In genomic region chr15:78174398-78174797, GRCh38 we compare ENCODE assay signal across 19 cellular contexts. TPM values are rescaled to one million over a fixed set of nuclear protein-coding genes. Genes with fewer than 3 reads are reported as not detected.
DNase-seq lines count a peak whose midpoint lies in the region; ATAC-seq and TF ChIP-seq lines count a peak whose summit lies in the region.
"Had no signal": no experiment of that assay in that cellular context is flagged by ENCODE, and none has a peak within 500 bp of the region (broad histone marks: within the 10 kb centered on the region; RNA-seq: fewer than 3 reads in every experiment).

No MANE protein-coding gene starts in this region.

- peaks cover 0 to 10% (median 7%) of the 10 kb centered on the region in 11 experiments; a peak in 9 of 22 replicates for H3K9me3 ChIP-seq in BLaER1 treated with 17β-estradiol and CSF1 and Interleukin-3, amounts not matched to agents 10 nM and 100 nM (replicated peaks in 1 of 11)
- no peaks in the 10 kb centered on the region for H3K9me3 ChIP-seq in mucosa of descending colon
- H3K9me3 ChIP-seq: HAP-1, SK-N-SH had no signal

- peak overlapping the region; percentile 74 to 90 (median 83) for H3K4me2 ChIP-seq in BLaER1 treated with 17β-estradiol and CSF1 and Interleukin-3, amounts not matched to agents 10 nM and 100 nM
- H3K4me2 ChIP-seq: SK-N-SH had no signal

- intact Hi-C loops in mucosa of descending colon (cut with DNase I, micrococcal nuclease) (loop anchor here in 1 of 2 donors (10.0 kb wide), 1 partner anchor 70 kb away; no protein-coding TSS in a partner anchor), MCF 10A (cut with micrococcal nuclease) (no loop called here)

- no peak overlapping the region for H3K4me3 ChIP-seq in BLaER1 treated with 17β-estradiol and CSF1 and Interleukin-3, amounts not matched to agents 10 nM and 100 nM
- H3K4me3 ChIP-seq in GM12865 (ENCODE audit: low read depth, low read length), result no peak overlapping the region
- H3K4me3 ChIP-seq in mucosa of descending colon, result no peak overlapping the region
- H3K4me3 ChIP-seq: HAP-1 had no signal

- H3K9ac ChIP-seq in BLaER1 treated with 17β-estradiol and CSF1 and Interleukin-3, amounts not matched to agents 10 nM and 100 nM, result peak overlapping the region in 4 of 11 experiments; percentile 7 to 33 (median 16); a peak in 3 of 22 replicates
- H3K9ac ChIP-seq: SK-N-SH had no signal

- H3K27ac Mint-ChIP-seq in T-helper 1 cell treated with Interleukin-12 subunit alpha and Interleukin-12 subunit beta and Interleukin-4 antibody, amounts not matched to agents 30 μg/mL and 1 μg/mL, for 36 hours, result no peak overlapping the region
- H3K27ac Mint-ChIP-seq in MCF 10A (ENCODE audit: low read depth, unreplicated experiment), result no peak overlapping the region

- peaks cover 37% of the 10 kb centered on the region for H3K4me1 Mint-ChIP-seq in T-helper 1 cell treated with Interleukin-12 subunit alpha and Interleukin-12 subunit beta and Interleukin-4 antibody, amounts not matched to agents 30 μg/mL and 1 μg/mL, for 36 hours (ENCODE audit: low read depth)
- H3K4me1 Mint-ChIP-seq in MCF 10A (ENCODE audit: insufficient read depth, unreplicated experiment), result no peaks in the 10 kb centered on the region
- H3K4me1 Mint-ChIP-seq: nephron progenitor cell had no signal

- CTCF ChIA-PET in MCF 10A (lab: Yijun Ruan, JAX), result interaction anchor here (0.7 to 1.7 kb wide), 4 partner anchors 9 to 67 kb away, joined by 3 to 4 read pairs (median 4); partner anchors contain the start of gene ACSBG1

- POLR2A ChIA-PET in MCF 10A (lab: Yijun Ruan, JAX), result interaction anchor here (0.6 kb wide), 1 partner anchor 468 kb away, joined by 3 read pairs; no protein-coding TSS in a partner anchor

- BruUV-seq in MCF 10A (replicated peaks; lab: Mats Ljungman, UMichigan), result no TSS peak

- H3K27ac ChIP-seq in BLaER1 treated with 17β-estradiol and CSF1 and Interleukin-3, amounts not matched to agents 10 nM and 100 nM, result peak overlapping the region in 7 of 11 experiments; percentile 28 to 85 (median 69); a peak in 14 of 22 replicates

- peak overlapping the region; percentile 53 for H3K4me3 Mint-ChIP-seq in T-helper 1 cell treated with Interleukin-12 subunit alpha and Interleukin-12 subunit beta and Interleukin-4 antibody, amounts not matched to agents 30 μg/mL and 1 μg/mL, for 36 hours
- H3K4me3 Mint-ChIP-seq in MCF 10A (ENCODE audit: unreplicated experiment), result no peak overlapping the region
- H3K4me3 Mint-ChIP-seq: nephron progenitor cell had no signal

- TF ChIP-seq CTCF in GM12865 (IDR thresholded peaks at IDR 0.05; ENCODE audit: insufficient read depth, low read depth, low read length, missing control alignments) (no peak), mucosa of descending colon (IDR thresholded peaks at IDR 0.05) (no peak), MCF 10A (IDR thresholded peaks at IDR 0.05; ENCODE audit: unreplicated experiment) (no peak)

- H3K9me3 Mint-ChIP-seq in T-helper 1 cell treated with Interleukin-12 subunit alpha and Interleukin-12 subunit beta and Interleukin-4 antibody, amounts not matched to agents 30 μg/mL and 1 μg/mL, for 36 hours, result no peaks in the 10 kb centered on the region
- H3K9me3 Mint-ChIP-seq in MCF 10A (ENCODE audit: unreplicated experiment), result no peaks in the 10 kb centered on the region
- H3K9me3 Mint-ChIP-seq: nephron progenitor cell had no signal

- DNase-seq in GM12865 (ENCODE audit: low read depth), result peak; percentile 50
- DNase-seq in mucosa of descending colon, result peak in 1 of 3 donors; percentile 12
- no peak for DNase-seq in LoVo (ENCODE audit: low spot score)
- no peak for DNase-seq in SKM-1 treated with dmso at 0.1 percent for 144 hours (lab: John Stamatoyannopoulos, UW; ENCODE audit: unreplicated experiment)
- no peak for DNase-seq in MCF 10A (ENCODE audit: unreplicated experiment)
- DNase-seq: activated CD8-positive, alpha-beta memory T cell treated with anti-CD3 and anti-CD28 coated beads, Interleukin-2, amount 50 U/mL, for 4 hours; amniotic stem cell; cerebellar nuclear complex; foreskin melanocyte; NCI-H1436 treated with DMSO at 0.1 percent for 48 hours; nephron progenitor cell; OCI-M1; SK-N-SH; stimulated activated CD4-positive, alpha-beta T cell treated with anti-CD3 and anti-CD28 coated beads, Interleukin-2, amount 100 ng/mL, for 24 hours; trophoblast cell had no signal

- peaks cover 37% of the 10 kb centered on the region for H3K36me3 Mint-ChIP-seq in T-helper 1 cell treated with Interleukin-12 subunit alpha and Interleukin-12 subunit beta and Interleukin-4 antibody, amounts not matched to agents 30 μg/mL and 1 μg/mL, for 36 hours (ENCODE audit: low read depth)
- peaks cover 33% of the 10 kb centered on the region for H3K36me3 Mint-ChIP-seq in MCF 10A (ENCODE audit: insufficient read depth, unreplicated experiment)

- no peaks in the 10 kb centered on the region for H3K27me3 ChIP-seq in BLaER1 treated with 17β-estradiol and CSF1 and Interleukin-3, amounts not matched to agents 10 nM and 100 nM

- H3K27me3 Mint-ChIP-seq in T-helper 1 cell treated with Interleukin-12 subunit alpha and Interleukin-12 subunit beta and Interleukin-4 antibody, amounts not matched to agents 30 μg/mL and 1 μg/mL, for 36 hours (ENCODE audit: low read depth), result no peaks in the 10 kb centered on the region
- no peaks in the 10 kb centered on the region for H3K27me3 Mint-ChIP-seq in MCF 10A (ENCODE audit: insufficient read depth, unreplicated experiment)

- peaks cover 32 to 54% (median 46%) of the 10 kb centered on the region in 10 experiments for H3K4me1 ChIP-seq in BLaER1 treated with 17β-estradiol and CSF1 and Interleukin-3, amounts not matched to agents 10 nM and 100 nM
- H3K4me1 ChIP-seq in mucosa of descending colon (ENCODE audit: low read depth), result no peaks in the 10 kb centered on the region
- H3K4me1 ChIP-seq: HAP-1 had no signal

- peaks cover 0 to 8% (median 0%) of the 10 kb centered on the region in 11 experiments; a peak in 1 of 22 replicates for H4K20me1 ChIP-seq in BLaER1 treated with 17β-estradiol and CSF1 and Interleukin-3, amounts not matched to agents 10 nM and 100 nM

- ATAC-seq in mucosa of descending colon (peak; percentile 25), HG03175 (IDR thresholded peaks at IDR 0.05; ENCODE audit: unreplicated experiment) (no peak)

- H3K36me3 ChIP-seq in BLaER1 treated with 17β-estradiol and CSF1 and Interleukin-3, amounts not matched to agents 10 nM and 100 nM, result peaks cover 11 to 36% (median 33%) of the 10 kb centered on the region in 11 experiments; a peak in 21 of 22 replicates
- peaks cover 5% of the 10 kb centered on the region for H3K36me3 ChIP-seq in mucosa of descending colon (ENCODE audit: low read depth)

RNA-seq across cellular contexts. Expression of gene IDH3A, which starts 25.2 kb away (rescaled TPM):
- total RNA-seq in mucosa of descending colon, result 100 to 1,000 TPM; 183 to 227 (median 207) TPM
- 100.0 and 106 TPM in 2 replicates for total RNA-seq in MCF 10A (2022)

RNA-seq across cellular contexts. Expression of gene CIB2, which starts 43.2 kb away (rescaled TPM):
- total RNA-seq in mucosa of descending colon, result 10 to 100 TPM in 2 of 3 donors, 1 to 10 TPM in 1; 8.1 to 13.7 (median 10.9) TPM
- total RNA-seq in MCF 10A (2022), result 0.30 and 0.34 TPM in 2 replicates

RNA-seq across cellular contexts. Expression of gene ACSBG1, which starts 60.0 kb away (rescaled TPM):
- total RNA-seq in mucosa of descending colon, result 1 to 10 TPM in 1 of 3 donors, under 1 TPM in 2; 0.32 to 5.2 (median 0.53) TPM
- total RNA-seq in MCF 10A (2022), result not detected in 2 replicates
